ENCODE assay signal across 8 cellular contexts in genomic region chr5:108748354-108749129, GRCh38. TPM values are rescaled to one million over a fixed set of nuclear protein-coding genes. Genes with fewer than 3 reads are reported as not detected.
DNase-seq lines count a peak whose midpoint lies in the region; ATAC-seq lines count a peak whose summit lies in the region.

No MANE protein-coding gene starts in this region.

- no CpG with 5 or more reads among the region's 72 CpGs for WGBS in mesendoderm (ENCODE audit: extremely low coverage, insufficient coverage, low lambda C conversion rate)

- H3K4me1 ChIP-seq in endocrine pancreas (ENCODE audit: control insufficient read depth, insufficient read depth, low read length) (peaks cover 6% of the 10 kb centered on the region), mesendoderm (ENCODE audit: control insufficient read depth, low read depth, low read length) (no peaks in the 10 kb centered on the region)

- H3K56ac ChIP-seq in mesendoderm (ENCODE audit: low read length) = peak overlapping the region; percentile 95

- no peak overlapping the region for H3K4me2 ChIP-seq in mesendoderm (ENCODE audit: low read length)

- no peak overlapping the region for H3K23ac ChIP-seq in mesendoderm (ENCODE audit: low read length)

- H3K4ac ChIP-seq in mesendoderm (ENCODE audit: low read depth, low read length) = peak overlapping the region; percentile 82

- H3K9ac ChIP-seq in endocrine pancreas (ENCODE audit: control insufficient read depth, insufficient read depth, low read length) (peak overlapping the region; percentile 99), mesendoderm (ENCODE audit: low read length) (peak overlapping the region; percentile 94)

- H3K36me3 ChIP-seq in endocrine pancreas (ENCODE audit: control insufficient read depth, insufficient read depth, low read length) (no peaks in the 10 kb centered on the region), mesendoderm (ENCODE audit: control insufficient read depth, insufficient read depth, low read length) (no peaks in the 10 kb centered on the region)

- H3K18ac ChIP-seq in mesendoderm (ENCODE audit: low read length) = peak overlapping the region; percentile 91

- H3K9me3 ChIP-seq in endocrine pancreas (ENCODE audit: control insufficient read depth, low read length) = no peaks in the 10 kb centered on the region

- peak; percentile 97 for DNase-seq in COR-L47 (lab: John Stamatoyannopoulos, UW)
- DNase-seq in HS-5 (ENCODE audit: low read depth) = peak; percentile 95
- peak; percentile 99 for DNase-seq in NOMO-1 (lab: John Stamatoyannopoulos, UW; ENCODE audit: unreplicated experiment in 2 of 2)
- peak; percentile 96 for DNase-seq in activated CD8-positive, alpha-beta memory T cell treated with anti-CD3 and anti-CD28 coated beads, Interleukin-2, amount 50 U/mL, for 1 hour (ENCODE audit: extremely low read depth)
- DNase-seq in mesendoderm = peak; percentile 100
- DNase-seq in stimulated activated CD8-positive, alpha-beta memory T cell treated with anti-CD3 and anti-CD28 coated beads, Interleukin-15, amount 100 ng/mL, for 1 hour (ENCODE audit: low read depth) = peak; percentile 93

- no peaks in the 10 kb centered on the region for H3K27me3 ChIP-seq in endocrine pancreas (ENCODE audit: control insufficient read depth, insufficient read depth, low read length)
- H3K27me3 ChIP-seq in mesendoderm (ENCODE audit: insufficient read depth, low read length, poor library complexity) = no peaks in the 10 kb centered on the region

- no peak overlapping the region for H4K5ac ChIP-seq in mesendoderm (ENCODE audit: low read length)

- H2BK5ac ChIP-seq in mesendoderm (ENCODE audit: low read length) = peak overlapping the region; percentile 91

- H3K27ac ChIP-seq in mesendoderm (ENCODE audit: low read depth, low read length) = peak overlapping the region; percentile 93

- H3K4me3 ChIP-seq in endocrine pancreas (ENCODE audit: control insufficient read depth, insufficient read depth, low read length) = peak overlapping the region; percentile 97
- peak overlapping the region; percentile 81 for H3K4me3 ChIP-seq in mesendoderm (ENCODE audit: low read length)

- H4K8ac ChIP-seq in mesendoderm (ENCODE audit: low read depth, low read length) = peak overlapping the region; percentile 40

- no peaks in the 10 kb centered on the region for H3K79me1 ChIP-seq in mesendoderm (ENCODE audit: low read length)

- H2AK5ac ChIP-seq in mesendoderm (ENCODE audit: low read length) = no peak overlapping the region

- ATAC-seq in GM19468 (IDR thresholded peaks at IDR 0.05; ENCODE audit: extremely low read depth, unreplicated experiment) = peak; percentile 98

- H3K79me2 ChIP-seq in mesendoderm (ENCODE audit: control insufficient read depth, insufficient read depth, low read length) = no peaks in the 10 kb centered on the region

- peak overlapping the region; percentile 9 for H2BK120ac ChIP-seq in mesendoderm (ENCODE audit: low read depth, low read length)

- no peak overlapping the region for H2BK15ac ChIP-seq in mesendoderm (replicated peaks; ENCODE audit: low read depth)

RNA-seq across cellular contexts. Expression of gene FER, which starts 0.8 kb away (rescaled TPM):
- polyA plus RNA-seq in mesendoderm (2013, experiment 1 of 2) = 11.9 TPM
- 10.1 TPM for polyA plus RNA-seq in mesendoderm (2013, experiment 2 of 2)

Comparison
In these comparisons a context has a peak if more than half of its experiments do, and no peak if none do; other contexts are left out.
1. Peak in every context shown above with its lines: DNase-seq, ATAC-seq, H3K4me3 ChIP-seq and H3K27ac ChIP-seq.